ENCODE assay signal across 16 cellular contexts in the genomic region with DNA sequence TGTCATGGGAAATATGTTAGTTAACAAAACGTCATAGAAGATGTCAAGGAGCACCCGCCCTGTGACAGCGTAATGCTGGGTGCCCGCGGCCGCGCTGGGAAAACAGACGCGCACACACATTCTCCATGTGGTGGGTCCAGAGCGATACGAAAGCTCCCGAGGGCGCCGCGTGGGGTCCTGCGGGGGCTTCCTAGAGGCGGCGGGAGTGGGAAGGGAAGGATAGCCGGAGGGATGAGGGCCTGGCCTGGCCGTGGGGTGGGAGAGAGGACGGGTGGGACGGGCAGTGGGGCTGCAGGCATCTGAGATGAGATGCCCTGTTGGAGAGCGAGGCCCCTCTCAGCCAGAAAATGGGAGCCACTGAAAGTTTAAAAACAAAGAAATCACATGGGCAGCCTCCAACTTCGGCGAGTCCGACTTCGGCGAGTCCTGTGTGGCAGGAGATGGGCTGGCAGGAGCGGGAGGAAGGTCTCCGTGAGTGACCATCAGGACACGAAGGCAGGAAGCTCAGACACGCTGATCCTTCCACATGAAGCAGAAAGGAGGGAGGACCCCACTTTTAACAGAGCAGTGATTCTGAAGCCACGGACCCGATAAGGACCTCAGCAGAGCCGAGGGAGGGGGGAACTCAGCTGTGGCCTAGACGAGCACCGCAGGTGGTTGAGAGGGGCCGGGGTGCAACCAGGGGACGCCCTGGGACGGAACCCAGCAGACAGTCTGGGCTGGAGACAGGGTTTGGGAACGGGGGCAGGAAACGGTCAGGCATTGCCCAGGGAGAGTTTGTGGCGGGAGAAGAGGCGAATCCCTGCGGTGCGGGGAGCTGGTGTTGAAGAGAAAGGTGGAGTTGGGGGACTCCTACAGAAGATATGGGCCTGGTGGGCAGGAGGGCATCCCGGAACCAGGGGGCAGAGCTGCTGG.
DNase-seq lines count a peak whose midpoint lies in the region; ATAC-seq and TF ChIP-seq lines count a peak whose summit lies in the region.
"Had no signal": no experiment of that assay in that cellular context is flagged by ENCODE, and none has a peak within 500 bp of the region (broad histone marks: within the 10 kb centered on the region; RNA-seq: fewer than 3 reads in every experiment).

No MANE protein-coding gene starts in this region.

- H3K36me3 Mint-ChIP-seq in neural crest cell (ENCODE audit: low read depth) = no peaks in the 10 kb centered on the region
- H3K36me3 Mint-ChIP-seq in glutamatergic neuron (ENCODE audit: unreplicated experiment) = no peaks in the 10 kb centered on the region
- H3K36me3 Mint-ChIP-seq: CD8-positive, alpha-beta T cell had no signal

- no peak overlapping the region for H3K4me3 Mint-ChIP-seq in neural crest cell
- H3K4me3 Mint-ChIP-seq in glutamatergic neuron (ENCODE audit: unreplicated experiment) = no peak overlapping the region
- H3K4me3 Mint-ChIP-seq: CD8-positive, alpha-beta T cell had no signal

- no peaks in the 10 kb centered on the region for H3K36me3 ChIP-seq in SK-N-SH (replicated peaks in 1 of 2; ENCODE audit: control insufficient read depth in 1 of 2, insufficient read depth in 2 of 2, low read length in 1 of 2)
- no peaks in the 10 kb centered on the region for H3K36me3 ChIP-seq in upper lobe of right lung
- no peaks in the 10 kb centered on the region for H3K36me3 ChIP-seq in Karpas-422 (ENCODE audit: insufficient read depth, low read length)

- no peaks in the 10 kb centered on the region for H3F3A ChIP-seq in SK-N-SH (replicated peaks; ENCODE audit: insufficient read depth)

- H3K27ac Mint-ChIP-seq in neural crest cell (ENCODE audit: unreplicated experiment) (peak overlapping the region; percentile 71), glutamatergic neuron (ENCODE audit: unreplicated experiment) (no peak overlapping the region)
- H3K27ac Mint-ChIP-seq: CD8-positive, alpha-beta T cell had no signal

- no peak overlapping the region for H3K4me2 ChIP-seq in SK-N-SH
- no peak overlapping the region for H3K4me2 ChIP-seq in Karpas-422 (ENCODE audit: low read depth, low read length, poor library complexity, severe bottlenecking)

- H3K4me1 Mint-ChIP-seq in neural crest cell (peaks cover 36% of the 10 kb centered on the region), glutamatergic neuron (ENCODE audit: low read depth, unreplicated experiment) (peaks cover 6% of the 10 kb centered on the region)

- no peak overlapping the region for H3K4me3 ChIP-seq in SK-N-SH (ENCODE audit: low read depth in 2 of 2, low read length in 1 of 2)
- H3K4me3 ChIP-seq in coronary artery = no peak overlapping the region
- no peak overlapping the region for H3K4me3 ChIP-seq in upper lobe of right lung
- no peak overlapping the region for H3K4me3 ChIP-seq in Karpas-422 (ENCODE audit: low read length)
- H3K4me3 ChIP-seq: GM23248 had no signal

- H2AFZ ChIP-seq in SK-N-SH (ENCODE audit: low read depth) (no peak overlapping the region), Karpas-422 (ENCODE audit: low read length) (no peak overlapping the region)
- H2AFZ ChIP-seq: GM23248 had no signal

- TF ChIP-seq CTCF in SK-N-SH (IDR thresholded peaks at IDR 0.05) (no peak), coronary artery (IDR thresholded peaks at IDR 0.05) (no peak), neural crest cell (conservative IDR thresholded peaks at IDR 0.05) (no peak), upper lobe of right lung (IDR thresholded peaks at IDR 0.05) (no peak), glutamatergic neuron (IDR thresholded peaks at IDR 0.05; ENCODE audit: partially characterized antibody, unreplicated experiment) (no peak)

- H3K27me3 ChIP-seq in SK-N-SH (ENCODE audit: insufficient read depth) (no peaks in the 10 kb centered on the region), upper lobe of right lung (no peaks in the 10 kb centered on the region), Karpas-422 (ENCODE audit: low read length) (no peaks in the 10 kb centered on the region)

- intact Hi-C loops in upper lobe of right lung (cut with DNase I) = no loop called here

- WGBS in SK-N-SH (ENCODE audit: low lambda C conversion rate) = 73% methylated on average over 41 of the region's 47 CpGs

- no peaks in the 10 kb centered on the region for H4K20me1 ChIP-seq in SK-N-SH (ENCODE audit: insufficient read depth)
- H4K20me1 ChIP-seq in Karpas-422 (ENCODE audit: insufficient read depth, low read depth, low read length) = no peaks in the 10 kb centered on the region

- H3K79me2 ChIP-seq in SK-N-SH (ENCODE audit: insufficient read depth) = no peaks in the 10 kb centered on the region
- H3K79me2 ChIP-seq in Karpas-422 (ENCODE audit: low read length) = no peaks in the 10 kb centered on the region

- H3K9me3 Mint-ChIP-seq in neural crest cell (no peaks in the 10 kb centered on the region), glutamatergic neuron (ENCODE audit: unreplicated experiment) (peaks cover 5% of the 10 kb centered on the region)
- H3K9me3 Mint-ChIP-seq: CD8-positive, alpha-beta T cell had no signal

- POLR2A ChIA-PET in SK-N-SH (lab: Yijun Ruan, JAX) = no interaction called here

- TF ChIP-seq RAD21 in SK-N-SH (IDR thresholded peaks at IDR 0.05; ENCODE audit: low read length) = no peak

- peaks cover 2% of the 10 kb centered on the region for H3K27me3 Mint-ChIP-seq in neural crest cell (ENCODE audit: low read depth)
- peaks cover 11% of the 10 kb centered on the region for H3K27me3 Mint-ChIP-seq in glutamatergic neuron (ENCODE audit: unreplicated experiment)

- H3K9me3 ChIP-seq in SK-N-SH (no peaks in the 10 kb centered on the region), upper lobe of right lung (no peaks in the 10 kb centered on the region), Karpas-422 (ENCODE audit: low read length) (no peaks in the 10 kb centered on the region)

- peak; percentile 27 for DNase-seq in SK-N-SH
- DNase-seq in coronary artery (ENCODE audit: low spot score) = peak; percentile 53
- DNase-seq in neural crest cell (ENCODE audit: low read depth, low spot score) = no peak
- peak; percentile 54 for DNase-seq in upper lobe of right lung
- DNase-seq in Karpas-422 = no peak
- no peak for DNase-seq in glutamatergic neuron
- DNase-seq: 8988T, DMS79 treated with DMSO at 0.1 percent for 48 hours, GM23248, Kasumi-1, MM.1S, NCI-H2107, SIG-M5 had no signal

- CTCF ChIA-PET in SK-N-SH (lab: Yijun Ruan, JAX) = interaction anchor here (0.6 kb wide), 1 partner anchor 58 kb away, joined by 3 read pairs; no protein-coding TSS in a partner anchor

- ATAC-seq in SK-N-SH treated with all-trans-retinoic acid at 6 μM for 48 hours (no peak), upper lobe of right lung (no peak), HG02588 (IDR thresholded peaks at IDR 0.05; ENCODE audit: unreplicated experiment) (no peak)
- ATAC-seq: CD8-positive, alpha-beta T cell had no signal

- H3K9me2 ChIP-seq in SK-N-SH (no peaks in the 10 kb centered on the region), Karpas-422 (replicated peaks; ENCODE audit: insufficient read depth, low read length) (no peaks in the 10 kb centered on the region)

- TF ChIP-seq EP300 in SK-N-SH (IDR thresholded peaks at IDR 0.05; ENCODE audit: borderline replicate concordance in 1 of 2, low read depth in 1 of 2, low read length in 1 of 2) = no peak

- no peak overlapping the region for H3K9ac ChIP-seq in SK-N-SH
- no peak overlapping the region for H3K9ac ChIP-seq in Karpas-422 (ENCODE audit: low read length)
- H3K9ac ChIP-seq: GM23248 had no signal

- H3K27ac ChIP-seq in SK-N-SH (ENCODE audit: low read depth in 2 of 2, low read length in 1 of 2) (no peak overlapping the region), coronary artery (no peak overlapping the region), upper lobe of right lung (no peak overlapping the region), Karpas-422 (ENCODE audit: low read length) (no peak overlapping the region)
- H3K27ac ChIP-seq: GM23248 had no signal

- H3K4me1 ChIP-seq in SK-N-SH (ENCODE audit: control insufficient read depth in 1 of 2, insufficient read depth in 2 of 2, low read depth in 1 of 2, low read length in 1 of 2) = no peaks in the 10 kb centered on the region
- H3K4me1 ChIP-seq in upper lobe of right lung = no peaks in the 10 kb centered on the region
- no peaks in the 10 kb centered on the region for H3K4me1 ChIP-seq in Karpas-422 (ENCODE audit: low read length)

TF ChIP-seq in SK-N-SH, 30 proteins besides CTCF, POLR2A, EP300 and RAD21:
- TF ChIP-seq EZH2phosphoT487 (IDR thresholded peaks at IDR 0.05; ENCODE audit: borderline replicate concordance, low read depth) (no peak), GABPA (IDR thresholded peaks at IDR 0.05; ENCODE audit: low read depth) (no peak), IRF3 (IDR thresholded peaks at IDR 0.05; ENCODE audit: low read depth, low read length) (no peak), FOXM1 (IDR thresholded peaks at IDR 0.05; ENCODE audit: low read depth) (no peak), FOXJ3 (CRISPR knock-in tag; IDR thresholded peaks at IDR 0.05) (no peak), ELF1 (IDR thresholded peaks at IDR 0.05) (no peak)

TF ChIP-seq in SK-N-SH treated with all-trans-retinoic acid at 6 μM for 48 hours, 23 proteins besides CTCF, POLR2A, EP300 and RAD21 (continues in another document):
- TF ChIP-seq CSDC2 (CRISPR knock-in tag; IDR thresholded peaks at IDR 0.05) (no peak), PPARA (CRISPR knock-in tag; IDR thresholded peaks at IDR 0.05; ENCODE audit: borderline replicate concordance) (no peak), TCF4 (CRISPR knock-in tag; IDR thresholded peaks at IDR 0.05; ENCODE audit: borderline replicate concordance) (no peak), BACH2 (CRISPR knock-in tag; IDR thresholded peaks at IDR 0.05; ENCODE audit: borderline replicate concordance) (no peak)
- TF ChIP-seq, protein P1, sequence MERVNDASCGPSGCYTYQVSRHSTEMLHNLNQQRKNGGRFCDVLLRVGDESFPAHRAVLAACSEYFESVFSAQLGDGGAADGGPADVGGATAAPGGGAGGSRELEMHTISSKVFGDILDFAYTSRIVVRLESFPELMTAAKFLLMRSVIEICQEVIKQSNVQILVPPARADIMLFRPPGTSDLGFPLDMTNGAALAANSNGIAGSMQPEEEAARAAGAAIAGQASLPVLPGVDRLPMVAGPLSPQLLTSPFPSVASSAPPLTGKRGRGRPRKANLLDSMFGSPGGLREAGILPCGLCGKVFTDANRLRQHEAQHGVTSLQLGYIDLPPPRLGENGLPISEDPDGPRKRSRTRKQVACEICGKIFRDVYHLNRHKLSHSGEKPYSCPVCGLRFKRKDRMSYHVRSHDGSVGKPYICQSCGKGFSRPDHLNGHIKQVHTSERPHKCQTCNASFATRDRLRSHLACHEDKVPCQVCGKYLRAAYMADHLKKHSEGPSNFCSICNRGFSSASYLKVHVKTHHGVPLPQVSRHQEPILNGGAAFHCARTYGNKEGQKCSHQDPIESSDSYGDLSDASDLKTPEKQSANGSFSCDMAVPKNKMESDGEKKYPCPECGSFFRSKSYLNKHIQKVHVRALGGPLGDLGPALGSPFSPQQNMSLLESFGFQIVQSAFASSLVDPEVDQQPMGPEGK (CRISPR knock-in tag; IDR thresholded peaks at IDR 0.05; ENCODE audit: borderline replicate concordance) = no peak

Comparison
In these comparisons a context has a peak if more than half of its experiments do, and no peak if none do; other contexts are left out.
1. DNase-seq: peak in SK-N-SH (single experiment), coronary artery (single experiment) and upper lobe of right lung (single experiment); none in neural crest cell (single experiment), Karpas-422 (single experiment) and glutamatergic neuron (single experiment).